In the genomic region with DNA sequence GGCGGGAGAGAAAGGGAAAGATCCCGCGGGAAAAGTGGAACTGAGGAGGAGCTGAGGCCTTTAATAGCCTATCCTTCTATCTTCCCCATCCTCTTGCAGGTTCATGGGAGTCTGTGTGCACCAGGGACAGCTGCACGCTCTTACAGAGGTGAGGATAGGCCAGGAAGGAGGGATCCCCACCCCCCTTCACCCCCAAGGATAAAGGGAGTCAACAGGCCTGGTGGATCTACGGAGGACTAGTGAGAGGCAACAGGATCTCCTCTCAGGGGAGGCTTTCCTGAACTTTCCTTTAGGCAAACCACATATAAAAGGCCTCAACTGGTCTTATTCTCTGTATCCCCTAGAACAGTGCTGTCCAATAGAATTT, we compare ENCODE assay signal across 9 cellular contexts. TPM values are rescaled to one million over a fixed set of nuclear protein-coding genes. Genes with fewer than 3 reads are reported as not detected.
A peak's percentile ranks its signal among the peaks of the same experiment; 100 is the strongest.
DNase-seq lines count a peak whose midpoint lies in the region; ATAC-seq, FAIRE-seq and TF ChIP-seq lines count a peak whose summit lies in the region.
"Had no signal": no experiment of that assay in that cellular context is flagged by ENCODE, and none has a peak within 500 bp of the region (broad histone marks: within the 10 kb centered on the region; RNA-seq: fewer than 3 reads in every experiment).

No MANE protein-coding gene starts in this region.

- H3K4me3 ChIP-seq in BE2C (ENCODE audit: low read depth, low read length) (peak overlapping the region; percentile 48), bronchial epithelial cell (ENCODE audit: low read depth, low read length) (peak overlapping the region; percentile 78), muscle layer of duodenum (ENCODE audit: low read depth in 1 of 2, low read length in 2 of 2) (peak overlapping the region; percentile 69 to 72)

- no peak for DNase-seq in BE2C
- peak; percentile 45 for DNase-seq in HuH-7 (ENCODE audit: low spot score)
- peak; percentile 7 for DNase-seq in bronchial epithelial cell (ENCODE audit: low read depth)
- no peak for DNase-seq in stimulated activated CD4-positive, alpha-beta T cell treated with anti-CD3 and anti-CD28 coated beads, Interleukin-4, amount 100 ng/mL, for 4 hours

- TF ChIP-seq CTCF in BE2C (IDR thresholded peaks at IDR 0.05; ENCODE audit: low read depth, low read length) = no peak
- no peak for TF ChIP-seq CTCF in bronchial epithelial cell (IDR thresholded peaks at IDR 0.05; ENCODE audit: insufficient read depth, low read length, severe bottlenecking)

- ATAC-seq in HG02852 (IDR thresholded peaks at IDR 0.05; ENCODE audit: unreplicated experiment) (no peak), GM18907 (IDR thresholded peaks at IDR 0.05; ENCODE audit: unreplicated experiment) (no peak), HG02642 (IDR thresholded peaks at IDR 0.05; ENCODE audit: poor library complexity, unreplicated experiment) (no peak)

- H3K4me1 ChIP-seq in BE2C (no peaks in the 10 kb centered on the region), muscle layer of duodenum (ENCODE audit: control insufficient read depth in 1 of 2, insufficient read depth in 2 of 2, low read length in 2 of 2) (peaks cover 14 to 27% of the 10 kb centered on the region in 2 donors)

- H3K9me3 ChIP-seq in BE2C = no peaks in the 10 kb centered on the region
- no peaks in the 10 kb centered on the region for H3K9me3 ChIP-seq in muscle layer of duodenum (ENCODE audit: control insufficient read depth in 1 of 2, low read length in 2 of 2)

- H3K27me3 ChIP-seq in BE2C (no peaks in the 10 kb centered on the region), bronchial epithelial cell (ENCODE audit: control insufficient read depth, insufficient read depth, low read length) (no peaks in the 10 kb centered on the region), muscle layer of duodenum (ENCODE audit: low read depth, low read length) (no peaks in the 10 kb centered on the region)

- H3K36me3 ChIP-seq in BE2C (no peaks in the 10 kb centered on the region), bronchial epithelial cell (ENCODE audit: control insufficient read depth, insufficient read depth, low read length) (peaks cover 8% of the 10 kb centered on the region), muscle layer of duodenum (ENCODE audit: control insufficient read depth in 1 of 2, insufficient read depth in 2 of 2, low read length in 2 of 2) (peaks cover 21 to 27% of the 10 kb centered on the region in 2 donors)

- peak overlapping the region; percentile 20 for H3K27ac ChIP-seq in muscle layer of duodenum (ENCODE audit: low read length)

- no peak for FAIRE-seq in bronchial epithelial cell (lab: Jason Lieb, UNC)

RNA-seq across cellular contexts. Expression of a gene that starts 1.1 kb away (rescaled TPM):
- polyA plus RNA-seq in BE2C (2012; ENCODE audit: insufficient read depth, insufficient read length, low read depth) = 17.5 TPM
- 6.6 and 8.2 TPM in 2 replicates for total RNA-seq in bronchial epithelial cell

RNA-seq across cellular contexts. Expression of a gene that starts 12.1 kb away (rescaled TPM):
- polyA plus RNA-seq in BE2C (2012; ENCODE audit: insufficient read depth, insufficient read length, low read depth) = not detected
- 0.79 and 0.90 TPM in 2 replicates for total RNA-seq in bronchial epithelial cell
- total RNA-seq: lung microvascular endothelial cell had no signal

RNA-seq across cellular contexts. Expression of a gene that starts 44.6 kb away (rescaled TPM):
- not detected for polyA plus RNA-seq in BE2C (2012; ENCODE audit: insufficient read depth, insufficient read length, low read depth)
- total RNA-seq in bronchial epithelial cell = not detected in 2 replicates
- total RNA-seq: lung microvascular endothelial cell had no signal

RNA-seq across cellular contexts. Expression of a gene that starts 51.7 kb away (rescaled TPM):
- not detected for polyA plus RNA-seq in BE2C (2012; ENCODE audit: insufficient read depth, insufficient read length, low read depth)
- 15,881 and 37,648 TPM in 2 replicates for total RNA-seq in bronchial epithelial cell

RNA-seq across cellular contexts. Expression of a gene that starts 52.0 kb away (rescaled TPM):
- polyA plus RNA-seq in BE2C (2012; ENCODE audit: insufficient read depth, insufficient read length, low read depth) = 30.6 TPM
- 11.4 and 13.7 TPM in 2 replicates for total RNA-seq in bronchial epithelial cell

Comparison
In these comparisons a context has a peak if more than half of its experiments do, and no peak if none do; other contexts are left out.
1. DNase-seq: peak in HuH-7 (single experiment) and bronchial epithelial cell (single experiment); none in BE2C (single experiment) and stimulated activated CD4-positive, alpha-beta T cell treated with anti-CD3 and anti-CD28 coated beads, Interleukin-4, amount 100 ng/mL, for 4 hours (0 of 2).
2. Peak in every context shown above with its lines, with median percentiles within 50 percentile points of each other: H3K4me3 ChIP-seq.